ENCODE assay signal across 27 cellular contexts in the genomic region with DNA sequence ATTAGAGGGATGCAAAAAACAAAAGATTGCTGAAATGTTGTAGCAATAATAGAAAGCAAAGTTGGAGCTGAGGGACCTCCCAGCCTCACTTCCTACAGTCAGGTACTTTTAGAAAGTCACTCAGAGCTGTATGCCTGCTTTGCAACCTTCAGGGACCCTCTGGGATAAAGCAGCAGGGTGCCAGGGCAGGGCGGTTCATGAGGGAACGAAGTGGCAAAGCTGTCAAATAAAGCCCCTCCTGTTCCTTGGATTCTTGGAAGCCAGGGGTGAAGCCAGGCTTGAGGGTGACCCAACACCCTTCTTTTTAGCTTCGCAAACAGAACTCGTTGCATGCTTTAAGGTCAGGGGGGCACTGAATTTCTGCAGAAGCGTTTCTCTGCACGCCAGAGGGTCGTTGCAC. TPM values are rescaled to one million over a fixed set of nuclear protein-coding genes. Genes with fewer than 3 reads are reported as not detected.
DNase-seq lines count a peak whose midpoint lies in the region; ATAC-seq, FAIRE-seq and TF ChIP-seq lines count a peak whose summit lies in the region.
"Had no signal": no experiment of that assay in that cellular context is flagged by ENCODE, and none has a peak within 500 bp of the region (broad histone marks: within the 10 kb centered on the region; RNA-seq: fewer than 3 reads in every experiment).

No MANE protein-coding gene starts in this region.

- H3K4me1 Mint-ChIP-seq in WTC11 = peaks cover 30% of the 10 kb centered on the region
- peaks cover 15% of the 10 kb centered on the region for H3K4me1 Mint-ChIP-seq in progenitor cell of endocrine pancreas (ENCODE audit: low read depth)
- peaks cover 11% of the 10 kb centered on the region for H3K4me1 Mint-ChIP-seq in activated naive CD8-positive, alpha-beta T cell treated with anti-CD3 and anti-CD28 coated beads for 36 hours

- H3K36me3 ChIP-seq in ES-I3 (ENCODE audit: insufficient read depth, low read length) = no peaks in the 10 kb centered on the region
- no peaks in the 10 kb centered on the region for H3K36me3 ChIP-seq in keratinocyte (ENCODE audit: control insufficient read depth in 2 of 2, extremely low read depth in 1 of 2, insufficient read depth in 2 of 2, low read length in 2 of 2)
- H3K36me3 ChIP-seq: brain microvascular endothelial cell, heart right ventricle, tibial nerve had no signal

- DNase-seq in WTC11 (ENCODE audit: low spot score) = peak; percentile 38
- no peak for DNase-seq in keratinocyte (ENCODE audit: low read depth, low spot score)
- no peak for DNase-seq in progenitor cell of endocrine pancreas (ENCODE audit: low spot score, unreplicated experiment)
- no peak for DNase-seq in NCI-H2029 treated with DMSO at 0.1 percent for 48 hours (lab: John Stamatoyannopoulos, UW)
- DNase-seq in activated naive CD8-positive, alpha-beta T cell treated with anti-CD3 and anti-CD28 coated beads for 36 hours = no peak
- no peak for DNase-seq in HuH-7.5 (ENCODE audit: low spot score)
- DNase-seq: ACHN; activated CD8-positive, alpha-beta T cell treated with anti-CD3 and anti-CD28 coated beads for 36 hours; activated T-cell treated with anti-CD3 and anti-CD28 coated beads, Interleukin-2, amount 50 U/mL, for 48 hours; brain microvascular endothelial cell; CD4-positive, CD25-positive, alpha-beta regulatory T cell; DMS79 treated with DMSO at 0.1 percent for 48 hours; heart right ventricle; left cardiac atrium; NCI-H1694; NCI-H446 treated with DMSO at 0.1 percent for 48 hours; SHP77 treated with DMSO at 0.1 percent for 48 hours; stimulated activated naive B cell treated with anti-CD40 and anti-IgM and Interleukin-4, amounts not matched to agents 10 μg/mL and 1 μg/mL and 100 μg/mL, for 72 hours had no signal

- H2AFZ ChIP-seq in keratinocyte (ENCODE audit: control insufficient read depth, low read length) = no peak overlapping the region

- H4K20me1 ChIP-seq in keratinocyte (ENCODE audit: control insufficient read depth, extremely low read depth, insufficient read depth, low read length) = no peaks in the 10 kb centered on the region

- no peak for ATAC-seq in WTC11
- ATAC-seq in GM21717 (IDR thresholded peaks at IDR 0.05; ENCODE audit: unreplicated experiment) = no peak
- ATAC-seq: activated CD8-positive, alpha-beta T cell treated with anti-CD3 and anti-CD28 coated beads for 36 hours; heart right ventricle; left cardiac atrium; stimulated activated naive B cell treated with anti-CD40 and anti-IgM and Interleukin-4, amounts not matched to agents 10 μg/mL and 1 μg/mL and 100 μg/mL, for 72 hours had no signal

- dilution Hi-C loops in keratinocyte (cut with MboI; ENCODE audit: extremely low pct_ligation_motif_present, low sequenced_read_pairs) = no loop called here

- H3K9ac ChIP-seq in ES-I3 (ENCODE audit: low read depth, low read length) (peak overlapping the region; percentile 72; the same call in 1 of the 2 replicates), keratinocyte (ENCODE audit: control insufficient read depth, extremely low read depth, insufficient read depth, low read length) (no peak overlapping the region)

- H3K9me1 ChIP-seq in keratinocyte (ENCODE audit: control insufficient read depth, extremely low read depth, insufficient read depth, low read length) = no peaks in the 10 kb centered on the region

- H3K27me3 Mint-ChIP-seq in WTC11 (ENCODE audit: low read depth) (peaks cover 32% of the 10 kb centered on the region), progenitor cell of endocrine pancreas (peaks cover 21% of the 10 kb centered on the region)
- H3K27me3 Mint-ChIP-seq in activated naive CD8-positive, alpha-beta T cell treated with anti-CD3 and anti-CD28 coated beads for 36 hours = peaks cover 80% of the 10 kb centered on the region

- peaks cover 27% of the 10 kb centered on the region for H3K27me3 ChIP-seq in keratinocyte (ENCODE audit: control insufficient read depth, extremely low read depth, insufficient read depth, low read length)

- H3K4me1 ChIP-seq in ES-I3 (ENCODE audit: insufficient read depth, low read length) (no peaks in the 10 kb centered on the region; the same call in 1 of the 2 replicates), keratinocyte (ENCODE audit: control insufficient read depth, extremely low read depth, insufficient read depth, low read length) (peaks cover 23% of the 10 kb centered on the region)

- H3K4me2 ChIP-seq in keratinocyte (ENCODE audit: control insufficient read depth, extremely low read depth, insufficient read depth, low read depth, low read length) = peak overlapping the region; percentile 81

- no peak overlapping the region for H3K27ac ChIP-seq in keratinocyte (ENCODE audit: control insufficient read depth, insufficient read depth, low read length)
- H3K27ac ChIP-seq: brain microvascular endothelial cell, heart right ventricle had no signal

- no peak for FAIRE-seq in keratinocyte (lab: Jason Lieb, UNC)

- peak overlapping the region; percentile 86 for H3K4me3 Mint-ChIP-seq in WTC11
- peak overlapping the region; percentile 77 for H3K4me3 Mint-ChIP-seq in progenitor cell of endocrine pancreas (ENCODE audit: low read depth)
- no peak overlapping the region for H3K4me3 Mint-ChIP-seq in activated naive CD8-positive, alpha-beta T cell treated with anti-CD3 and anti-CD28 coated beads for 36 hours
- H3K4me3 Mint-ChIP-seq: activated CD8-positive, alpha-beta T cell treated with anti-CD3 and anti-CD28 coated beads for 36 hours; stimulated activated naive B cell treated with anti-CD40 and anti-IgM and Interleukin-4, amounts not matched to agents 10 μg/mL and 1 μg/mL and 100 μg/mL, for 72 hours had no signal

- CTCF ChIA-PET in WTC11 (lab: Charles Lee) = interaction anchor here (1.3 to 2.7 kb wide), 5 partner anchors 61 to 185 kb away, joined by 4 to 13 read pairs (median 11); a partner anchor contains a TSS

- H3K36me3 Mint-ChIP-seq in WTC11 = no peaks in the 10 kb centered on the region
- H3K36me3 Mint-ChIP-seq in progenitor cell of endocrine pancreas (ENCODE audit: insufficient read depth) = no peaks in the 10 kb centered on the region
- H3K36me3 Mint-ChIP-seq in activated naive CD8-positive, alpha-beta T cell treated with anti-CD3 and anti-CD28 coated beads for 36 hours = no peaks in the 10 kb centered on the region
- H3K36me3 Mint-ChIP-seq: activated naive CD4-positive, alpha-beta T cell treated with anti-CD3 and anti-CD28 coated beads, Interleukin-2, amount 50 U/mL, for 72 hours; CD4-positive, CD25-positive, alpha-beta regulatory T cell; stimulated activated naive B cell treated with anti-CD40 and anti-IgM and Interleukin-4, amounts not matched to agents 10 μg/mL and 1 μg/mL and 100 μg/mL, for 72 hours had no signal

- H3K27ac Mint-ChIP-seq in WTC11 (no peak overlapping the region), progenitor cell of endocrine pancreas (no peak overlapping the region)
- H3K27ac Mint-ChIP-seq in activated naive CD8-positive, alpha-beta T cell treated with anti-CD3 and anti-CD28 coated beads for 36 hours = no peak overlapping the region
- H3K27ac Mint-ChIP-seq: activated CD8-positive, alpha-beta T cell treated with anti-CD3 and anti-CD28 coated beads for 36 hours; activated naive CD4-positive, alpha-beta T cell treated with anti-CD3 and anti-CD28 coated beads, Interleukin-2, amount 50 U/mL, for 72 hours; CD4-positive, CD25-positive, alpha-beta regulatory T cell; stimulated activated naive B cell treated with anti-CD40 and anti-IgM and Interleukin-4, amounts not matched to agents 10 μg/mL and 1 μg/mL and 100 μg/mL, for 72 hours had no signal

- TF ChIP-seq CTCF in WTC11 (IDR thresholded peaks at IDR 0.05) (no peak), keratinocyte (optimal IDR thresholded peaks at IDR 0.05 in 1 of 3, IDR thresholded peaks at IDR 0.05 in 1 of 3, conservative IDR thresholded peaks at IDR 0.05 in 1 of 3; ENCODE audit: extremely low read depth in 1 of 3, insufficient read depth in 2 of 3, low read length in 3 of 3) (no peak), progenitor cell of endocrine pancreas (IDR thresholded peaks at IDR 0.05; ENCODE audit: unreplicated experiment) (no peak)

- H3K79me2 ChIP-seq in keratinocyte (ENCODE audit: control insufficient read depth, insufficient read depth, low read length) = no peaks in the 10 kb centered on the region

- H3K9me3 ChIP-seq in ES-I3 (ENCODE audit: control insufficient read depth, insufficient read depth, low read length) (no peaks in the 10 kb centered on the region), keratinocyte (ENCODE audit: control insufficient read depth, low read depth, low read length) (no peaks in the 10 kb centered on the region)
- H3K9me3 ChIP-seq: heart right ventricle, tibial nerve had no signal

- no peak overlapping the region for H3K4me3 ChIP-seq in keratinocyte (ENCODE audit: control insufficient read depth in 2 of 3, extremely low read depth in 1 of 3, insufficient read depth in 2 of 3, low read depth in 1 of 3, low read length in 3 of 3)

- H3K9me3 Mint-ChIP-seq in WTC11 (no peaks in the 10 kb centered on the region), progenitor cell of endocrine pancreas (ENCODE audit: low read depth) (no peaks in the 10 kb centered on the region)
- H3K9me3 Mint-ChIP-seq in activated naive CD8-positive, alpha-beta T cell treated with anti-CD3 and anti-CD28 coated beads for 36 hours = no peaks in the 10 kb centered on the region
- H3K9me3 Mint-ChIP-seq: activated CD8-positive, alpha-beta T cell treated with anti-CD3 and anti-CD28 coated beads for 36 hours; activated naive CD4-positive, alpha-beta T cell treated with anti-CD3 and anti-CD28 coated beads, Interleukin-2, amount 50 U/mL, for 72 hours; stimulated activated naive B cell treated with anti-CD40 and anti-IgM and Interleukin-4, amounts not matched to agents 10 μg/mL and 1 μg/mL and 100 μg/mL, for 72 hours had no signal

- POLR2A ChIA-PET in WTC11 (lab: Charles Lee) = interaction anchor here (0.7 to 1.3 kb wide), 3 partner anchors 9 to 102 kb away, joined by 3 read pairs; no protein-coding TSS in a partner anchor

TF ChIP-seq in WTC11, 78 proteins besides CTCF, POLR2A, EP300 and RAD21 (continues in another document):
- TF ChIP-seq MYBL2 (CRISPR knock-in tag; IDR thresholded peaks at IDR 0.05) = no peak

RNA-seq across cellular contexts. Expression of a gene that starts 0.8 kb away (rescaled TPM):
- total RNA-seq in WTC11 (2021) (2.4 to 4.3 TPM (median 2.8 TPM) in 3 replicates), progenitor cell of endocrine pancreas (6.8 and 10.8 TPM in 2 replicates)
- 0.96 to 1.3 TPM (median 1.3 TPM) in 3 replicates for polyA plus RNA-seq in keratinocyte
- polyA plus RNA-seq in keratinocyte (2011; ENCODE audit: low read depth) = 15.9 TPM
- 0.48 and 0.92 TPM in 2 replicates for polyA plus RNA-seq in keratinocyte (2011; cell fraction: cytosol; rRNA removed)
- 3.1 and 3.8 TPM in 2 replicates for polyA plus RNA-seq in keratinocyte (2011; cell fraction: nucleus; rRNA removed)
- 2.7 and 28.4 TPM in 2 replicates for polyA plus RNA-seq in keratinocyte (2012; ENCODE audit: low replicate concordance)
- 1.3 to 4.4 TPM (median 3.3 TPM) in 3 replicates for polyA minus RNA-seq in keratinocyte
- not detected for polyA minus RNA-seq in keratinocyte (2011; cell fraction: cytosol; rRNA and poly(A)+ RNA removed)
- 1.6 and 5.3 TPM in 2 replicates for polyA minus RNA-seq in keratinocyte (2011; cell fraction: nucleus; rRNA and poly(A)+ RNA removed)
- total RNA-seq in activated naive CD8-positive, alpha-beta T cell treated with anti-CD3 and anti-CD28 coated beads for 36 hours = not detected
- total RNA-seq: activated CD8-positive, alpha-beta T cell treated with anti-CD3 and anti-CD28 coated beads for 36 hours; activated naive CD4-positive, alpha-beta T cell treated with anti-CD3 and anti-CD28 coated beads, Interleukin-2, amount 50 U/mL, for 72 hours; CD4-positive, CD25-positive, alpha-beta regulatory T cell; dermis microvascular lymphatic vessel endothelial cell; fibroblast of lung; heart right ventricle; HT1080; left cardiac atrium; pulmonary artery endothelial cell; T-helper 1 cell treated with Interleukin-12 subunit alpha and Interleukin-12 subunit beta and Interleukin-4 antibody, amounts not matched to agents 30 ng/mL and 1 ng/mL, for 36 hours; tibial nerve had no signal
- polyA plus RNA-seq: fibroblast of lung had no signal
